8 cellular contexts compared by ENCODE assay signal in the genomic region with DNA sequence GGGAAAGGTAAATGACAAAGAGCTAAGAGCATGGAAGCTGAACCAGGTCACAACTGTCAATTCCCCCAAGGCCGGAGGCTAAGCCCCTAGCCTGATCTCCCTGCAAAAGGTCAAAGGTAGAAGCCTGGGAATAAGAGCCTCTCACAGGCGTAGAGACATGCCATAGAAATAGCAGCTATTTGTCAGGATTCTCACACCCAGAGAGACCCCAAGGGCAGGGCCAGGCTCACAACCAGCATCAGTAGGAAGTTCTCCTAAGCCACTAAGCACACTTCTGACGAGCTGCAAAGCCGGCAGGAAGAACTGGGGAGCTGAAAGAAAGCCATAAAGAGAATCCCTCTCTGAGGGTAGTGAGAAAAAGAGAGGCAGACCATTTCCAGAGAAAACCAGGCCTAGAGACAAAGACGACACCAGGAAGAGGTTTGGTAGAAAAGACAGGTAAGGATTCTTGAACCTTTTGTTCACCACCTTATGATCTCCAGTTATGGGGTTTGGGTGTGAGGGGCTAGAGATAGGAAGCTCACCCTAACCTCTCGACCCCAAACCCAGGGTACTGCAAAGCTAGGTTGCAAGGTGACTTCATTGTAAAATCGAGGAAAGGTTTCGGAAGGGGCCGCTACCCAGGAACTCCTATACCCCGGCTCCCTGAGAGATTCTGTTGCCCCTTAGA. TPM values are rescaled to one million over a fixed set of nuclear protein-coding genes. Genes with fewer than 3 reads are reported as not detected.
DNase-seq lines count a peak whose midpoint lies in the region; ATAC-seq, FAIRE-seq and TF ChIP-seq lines count a peak whose summit lies in the region.

No MANE protein-coding gene starts in this region.

- H3K4me1 Mint-ChIP-seq in stimulated activated naive CD8-positive, alpha-beta T cell treated with anti-CD3 and anti-CD28 coated beads, Interleukin-15, Interleukin-2, amounts not matched to agents 100 ng/mL and 50 ng/mL, for 24 hours (ENCODE audit: low read depth), result peaks cover 52% of the 10 kb centered on the region

- H3K9ac ChIP-seq in HepG2 (ENCODE audit: insufficient read depth, low read depth, low read length), result peak overlapping the region; percentile 59

- no peak overlapping the region for H2AFZ ChIP-seq in HepG2 (ENCODE audit: low read length)

- peak overlapping the region; percentile 82 for H3K4me2 ChIP-seq in HepG2 (ENCODE audit: low read depth, low read length)

- H3K27me3 ChIP-seq in ascending aorta (no peaks in the 10 kb centered on the region), HepG2 (ENCODE audit: control insufficient read depth in 1 of 2, insufficient read depth in 2 of 2, low read length in 2 of 2) (no peaks in the 10 kb centered on the region; a peak in 1 of 5 replicates), tibial artery (no peaks in the 10 kb centered on the region)

- H3K9me3 ChIP-seq in ascending aorta (no peaks in the 10 kb centered on the region), HepG2 (ENCODE audit: low read length) (no peaks in the 10 kb centered on the region), tibial artery (no peaks in the 10 kb centered on the region)

- H3K4me3 Mint-ChIP-seq in stimulated activated naive CD8-positive, alpha-beta T cell treated with anti-CD3 and anti-CD28 coated beads, Interleukin-15, Interleukin-2, amounts not matched to agents 100 ng/mL and 50 ng/mL, for 24 hours, result peak overlapping the region; percentile 92

- intact Hi-C loops in ascending aorta (cut with DNase I) (loop anchor here (2.0 kb wide), 2 partner anchors 29 to 71 kb away; a partner anchor contains a TSS), HepG2 (cut with micrococcal nuclease; ENCODE audit: unreplicated experiment) (loop anchor here (2.0 kb wide), 1 partner anchor 61 kb away; no protein-coding TSS in a partner anchor), tibial artery (cut with DNase I; ENCODE audit: low total_unique reads) (loop anchor here (2.0 kb wide), 1 partner anchor 61 kb away; no protein-coding TSS in a partner anchor)

- CTCF ChIA-PET in HepG2 (lab: Yijun Ruan, JAX; ENCODE audit: low intra/inter-chr PET ratio, low total read pairs), result interaction anchor here (1.0 to 2.7 kb wide), 4 partner anchors 61 to 449 kb away, joined by 3 to 49 read pairs (median 14); a partner anchor contains a TSS

- no peaks in the 10 kb centered on the region for H4K20me1 ChIP-seq in HepG2 (ENCODE audit: insufficient read depth, low read length)

- no peak for DNase-seq in stimulated activated naive CD8-positive, alpha-beta T cell treated with anti-CD3 and anti-CD28 coated beads, Interleukin-15, Interleukin-2, amounts not matched to agents 100 U/mL and 50 U/mL, for 24 hours
- DNase-seq in ascending aorta (ENCODE audit: low spot score in 2 of 2) (no peak), HepG2 (ENCODE audit: low spot score) (no peak), tibial artery (no peak), NCI-H187 (lab: John Stamatoyannopoulos, UW) (no peak), NCI-H1930 (lab: John Stamatoyannopoulos, UW) (no peak), NCI-H2227 (lab: John Stamatoyannopoulos, UW; ENCODE audit: unreplicated experiment) (no peak)

- in situ Hi-C loops in HepG2 (cut with HindIII; ENCODE audit: extremely low pct_ligation_motif_present, low pct_unique_long_range_greater_than_20kb), result loop anchor here (5.0 kb wide), 1 partner anchor 61 kb away; a partner anchor contains a TSS

- H3K4me3 ChIP-seq in ascending aorta (peak overlapping the region; percentile 68 to 91), HepG2 (replicated peaks in 1 of 3; ENCODE audit: insufficient read depth in 1 of 3, low read depth in 2 of 3, low read length in 3 of 3) (peak overlapping the region; percentile 76 to 94 (median 89)), tibial artery (peak overlapping the region; percentile 92 to 95)

- no peak for TF ChIP-seq RAD21 in HepG2 (CRISPR knock-in tag; IDR thresholded peaks at IDR 0.05)

- no peak for TF ChIP-seq EP300 in HepG2 (IDR thresholded peaks at IDR 0.05; ENCODE audit: low read depth in 2 of 2, low read length in 2 of 2)
- TF ChIP-seq EP300 in HepG2 (CRISPR knock-in tag; IDR thresholded peaks at IDR 0.05; ENCODE audit: borderline replicate concordance), result no peak

- POLR2A ChIA-PET in HepG2 (lab: Yijun Ruan, JAX), result interaction anchor here (0.8 to 3.6 kb wide), 13 partner anchors 9 to 172 kb away, joined by 3 to 48 read pairs (median 5); a partner anchor contains a TSS

- H3K9me3 Mint-ChIP-seq in stimulated activated naive CD8-positive, alpha-beta T cell treated with anti-CD3 and anti-CD28 coated beads, Interleukin-15, Interleukin-2, amounts not matched to agents 100 ng/mL and 50 ng/mL, for 24 hours, result no peaks in the 10 kb centered on the region

- no peak for TF ChIP-seq CTCF in ascending aorta (IDR thresholded peaks at IDR 0.05)
- TF ChIP-seq CTCF in HepG2 (CRISPR knock-in tag; IDR thresholded peaks at IDR 0.05), result no peak
- TF ChIP-seq CTCF in tibial artery (IDR thresholded peaks at IDR 0.05), result no peak

- H3K27ac ChIP-seq in ascending aorta (peak overlapping the region; percentile 85 to 97), HepG2 (ENCODE audit: extremely low read length, insufficient read depth, low read length) (peak overlapping the region; percentile 69), tibial artery (peak overlapping the region; percentile 94 to 99)

- ATAC-seq in stimulated activated naive CD8-positive, alpha-beta T cell treated with anti-CD3 and anti-CD28 coated beads, Interleukin-15, Interleukin-2, amounts not matched to agents 100 U/mL and 50 U/mL, for 24 hours, result no peak
- peak; percentile 15 for ATAC-seq in HepG2

- TF ChIP-seq POLR2A in HepG2 (IDR thresholded peaks at IDR 0.05; ENCODE audit: insufficient read depth in 1 of 2, low read depth in 2 of 2, low read length in 2 of 2), result no peak

- peaks cover 42% of the 10 kb centered on the region for H3K36me3 Mint-ChIP-seq in stimulated activated naive CD8-positive, alpha-beta T cell treated with anti-CD3 and anti-CD28 coated beads, Interleukin-15, Interleukin-2, amounts not matched to agents 100 ng/mL and 50 ng/mL, for 24 hours (ENCODE audit: low read depth)

- peak overlapping the region; percentile 87 for H3K27ac Mint-ChIP-seq in stimulated activated naive CD8-positive, alpha-beta T cell treated with anti-CD3 and anti-CD28 coated beads, Interleukin-15, Interleukin-2, amounts not matched to agents 100 ng/mL and 50 ng/mL, for 24 hours

- peak; percentile 28 for FAIRE-seq in HepG2 (lab: Jason Lieb, UNC)

- H3K4me1 ChIP-seq in ascending aorta, result peaks cover 3 to 6% of the 10 kb centered on the region in 2 donors
- peaks cover 31% of the 10 kb centered on the region for H3K4me1 ChIP-seq in HepG2 (ENCODE audit: insufficient read depth, low read length)
- peaks cover 0 to 28% (median 23%) of the 10 kb centered on the region in 4 donors for H3K4me1 ChIP-seq in tibial artery

- H3K36me3 ChIP-seq in ascending aorta, result peaks cover 26 to 34% of the 10 kb centered on the region in 2 donors
- peaks cover 6 to 25% of the 10 kb centered on the region in 2 experiments for H3K36me3 ChIP-seq in HepG2 (replicated peaks in 1 of 2; ENCODE audit: control insufficient read depth in 1 of 2, insufficient read depth in 2 of 2, low read length in 2 of 2)
- peaks cover 27 to 40% (median 35%) of the 10 kb centered on the region in 3 donors for H3K36me3 ChIP-seq in tibial artery

- H3K79me2 ChIP-seq in HepG2 (ENCODE audit: insufficient read depth, low read length), result peaks cover 19% of the 10 kb centered on the region

- 12% methylated on average over 5 of the region's 10 CpGs for WGBS in HepG2 (ENCODE audit: low lambda C conversion rate)

- no peaks in the 10 kb centered on the region for H3K27me3 Mint-ChIP-seq in stimulated activated naive CD8-positive, alpha-beta T cell treated with anti-CD3 and anti-CD28 coated beads, Interleukin-15, Interleukin-2, amounts not matched to agents 100 ng/mL and 50 ng/mL, for 24 hours

- BruUV-seq in HepG2 (replicated peaks; lab: Mats Ljungman, UMichigan), result TSS peak; percentile 47

RNA-seq across cellular contexts. Expression of a gene that starts 1.0 kb away (rescaled TPM):
- total RNA-seq in ascending aorta (53.9 TPM), HepG2 (2016; rRNA removed; fragmentation: Illumina TruSeq; extraction: Trizol) (13.1 and 21.3 TPM in 2 replicates)
- total RNA-seq in HepG2 (2016; cell fraction: cytosol; rRNA removed; fragmentation: Illumina TruSeq; extraction: Trizol; ENCODE audit: low read depth), result 7.8 and 8.7 TPM in 2 replicates
- total RNA-seq in HepG2 (2016; cell fraction: insoluble cytoplasmic fraction; rRNA removed; fragmentation: Illumina TruSeq; extraction: Trizol), result 13.2 and 20.4 TPM in 2 replicates
- 6.4 and 7.1 TPM in 2 replicates for total RNA-seq in HepG2 (2016; cell fraction: membrane; rRNA removed; fragmentation: Illumina TruSeq; extraction: Trizol)
- 34.5 and 38.1 TPM in 2 replicates for total RNA-seq in HepG2 (2016; cell fraction: nucleus; rRNA removed; fragmentation: Illumina TruSeq; extraction: Trizol)
- 21.0 and 24.1 TPM in 2 replicates for polyA plus RNA-seq in HepG2 (2011; rRNA removed)
- polyA plus RNA-seq in HepG2 (2011; cell fraction: cytosol; rRNA removed), result 6.4 and 7.0 TPM in 2 replicates
- 89.5 and 95.6 TPM in 2 replicates for polyA plus RNA-seq in HepG2 (2011; cell fraction: nucleus; rRNA removed)
- 18.5 and 25.0 TPM in 2 replicates for polyA plus RNA-seq in HepG2 (2012)
- 1.0 and 1.5 TPM in 2 replicates for polyA plus RNA-seq in HepG2 (2016; cell fraction: cytosol; fragmentation: Illumina TruSeq; extraction: Trizol; ENCODE audit: low read depth)
- polyA plus RNA-seq in HepG2 (2016; cell fraction: insoluble cytoplasmic fraction; fragmentation: Illumina TruSeq; extraction: Trizol; ENCODE audit: low read depth), result 11.3 and 14.8 TPM in 2 replicates
- 3.5 and 3.7 TPM in 2 replicates for polyA plus RNA-seq in HepG2 (2016; cell fraction: membrane; fragmentation: Illumina TruSeq; extraction: Trizol; ENCODE audit: low read depth)
- polyA plus RNA-seq in HepG2 (2016; cell fraction: nucleus; fragmentation: Illumina TruSeq; extraction: Trizol; ENCODE audit: insufficient read depth, low read depth), result 65.5 and 70.0 TPM in 2 replicates
- 32.0 and 82.6 TPM in 2 replicates for polyA minus RNA-seq in HepG2 (2011; rRNA and poly(A)+ RNA removed; ENCODE audit: low replicate concordance)
- polyA minus RNA-seq in HepG2 (2011; cell fraction: cytosol; rRNA and poly(A)+ RNA removed), result 17.5 and 19.3 TPM in 2 replicates
- 62.1 and 93.5 TPM in 2 replicates for polyA minus RNA-seq in HepG2 (2011; cell fraction: nucleus; rRNA and poly(A)+ RNA removed)

RNA-seq across cellular contexts. Expression of a gene that starts 30.1 kb away (rescaled TPM):
- total RNA-seq in ascending aorta (1,476 TPM), HepG2 (2016; rRNA removed; fragmentation: Illumina TruSeq; extraction: Trizol) (1,192 and 1,778 TPM in 2 replicates)
- 428 and 482 TPM in 2 replicates for total RNA-seq in HepG2 (2016; cell fraction: cytosol; rRNA removed; fragmentation: Illumina TruSeq; extraction: Trizol; ENCODE audit: low read depth)
- total RNA-seq in HepG2 (2016; cell fraction: insoluble cytoplasmic fraction; rRNA removed; fragmentation: Illumina TruSeq; extraction: Trizol), result 1,256 and 1,894 TPM in 2 replicates
- 384 and 408 TPM in 2 replicates for total RNA-seq in HepG2 (2016; cell fraction: membrane; rRNA removed; fragmentation: Illumina TruSeq; extraction: Trizol)
- total RNA-seq in HepG2 (2016; cell fraction: nucleus; rRNA removed; fragmentation: Illumina TruSeq; extraction: Trizol), result 421 and 427 TPM in 2 replicates
- 983 and 1,127 TPM in 2 replicates for polyA plus RNA-seq in HepG2 (2011; rRNA removed)
- polyA plus RNA-seq in HepG2 (2011; cell fraction: cytosol; rRNA removed), result 1,443 and 1,577 TPM in 2 replicates
- 447 and 559 TPM in 2 replicates for polyA plus RNA-seq in HepG2 (2011; cell fraction: nucleus; rRNA removed)
- 597 and 749 TPM in 2 replicates for polyA plus RNA-seq in HepG2 (2012)
- polyA plus RNA-seq in HepG2 (2016; cell fraction: cytosol; fragmentation: Illumina TruSeq; extraction: Trizol; ENCODE audit: low read depth), result 405 and 433 TPM in 2 replicates
- 1,500 and 1,664 TPM in 2 replicates for polyA plus RNA-seq in HepG2 (2016; cell fraction: insoluble cytoplasmic fraction; fragmentation: Illumina TruSeq; extraction: Trizol; ENCODE audit: low read depth)
- polyA plus RNA-seq in HepG2 (2016; cell fraction: membrane; fragmentation: Illumina TruSeq; extraction: Trizol; ENCODE audit: low read depth), result 283 and 315 TPM in 2 replicates
- polyA plus RNA-seq in HepG2 (2016; cell fraction: nucleus; fragmentation: Illumina TruSeq; extraction: Trizol; ENCODE audit: insufficient read depth, low read depth), result 579 and 630 TPM in 2 replicates
- polyA minus RNA-seq in HepG2 (2011; rRNA and poly(A)+ RNA removed; ENCODE audit: low replicate concordance), result 230 and 730 TPM in 2 replicates
- 135 and 172 TPM in 2 replicates for polyA minus RNA-seq in HepG2 (2011; cell fraction: cytosol; rRNA and poly(A)+ RNA removed)
- 220 and 358 TPM in 2 replicates for polyA minus RNA-seq in HepG2 (2011; cell fraction: nucleus; rRNA and poly(A)+ RNA removed)

RNA-seq across cellular contexts. Expression of a gene that starts 33.5 kb away (rescaled TPM):
- 50.3 TPM for total RNA-seq in ascending aorta
- 27.1 and 32.9 TPM in 2 replicates for total RNA-seq in HepG2 (2016; rRNA removed; fragmentation: Illumina TruSeq; extraction: Trizol)
- 13.2 and 13.9 TPM in 2 replicates for total RNA-seq in HepG2 (2016; cell fraction: cytosol; rRNA removed; fragmentation: Illumina TruSeq; extraction: Trizol; ENCODE audit: low read depth)
- total RNA-seq in HepG2 (2016; cell fraction: insoluble cytoplasmic fraction; rRNA removed; fragmentation: Illumina TruSeq; extraction: Trizol), result 26.4 and 30.9 TPM in 2 replicates
- 32.7 and 39.6 TPM in 2 replicates for total RNA-seq in HepG2 (2016; cell fraction: membrane; rRNA removed; fragmentation: Illumina TruSeq; extraction: Trizol)
- total RNA-seq in HepG2 (2016; cell fraction: nucleus; rRNA removed; fragmentation: Illumina TruSeq; extraction: Trizol), result 18.2 and 18.7 TPM in 2 replicates
- 39.4 and 46.7 TPM in 2 replicates for polyA plus RNA-seq in HepG2 (2011; rRNA removed)
- 37.2 and 48.5 TPM in 2 replicates for polyA plus RNA-seq in HepG2 (2011; cell fraction: cytosol; rRNA removed)
- 33.0 and 35.2 TPM in 2 replicates for polyA plus RNA-seq in HepG2 (2011; cell fraction: nucleus; rRNA removed)
- polyA plus RNA-seq in HepG2 (2012), result 16.6 and 19.8 TPM in 2 replicates
- polyA plus RNA-seq in HepG2 (2016; cell fraction: cytosol; fragmentation: Illumina TruSeq; extraction: Trizol; ENCODE audit: low read depth), result 9.3 and 14.8 TPM in 2 replicates
- 23.1 and 24.0 TPM in 2 replicates for polyA plus RNA-seq in HepG2 (2016; cell fraction: insoluble cytoplasmic fraction; fragmentation: Illumina TruSeq; extraction: Trizol; ENCODE audit: low read depth)
- polyA plus RNA-seq in HepG2 (2016; cell fraction: membrane; fragmentation: Illumina TruSeq; extraction: Trizol; ENCODE audit: low read depth), result 22.3 and 25.8 TPM in 2 replicates
- polyA plus RNA-seq in HepG2 (2016; cell fraction: nucleus; fragmentation: Illumina TruSeq; extraction: Trizol; ENCODE audit: insufficient read depth, low read depth), result 17.4 and 20.5 TPM in 2 replicates
- 241 and 278 TPM in 2 replicates for polyA minus RNA-seq in HepG2 (2011; rRNA and poly(A)+ RNA removed; ENCODE audit: low replicate concordance)
- polyA minus RNA-seq in HepG2 (2011; cell fraction: cytosol; rRNA and poly(A)+ RNA removed), result 36.8 and 40.2 TPM in 2 replicates
- polyA minus RNA-seq in HepG2 (2011; cell fraction: nucleus; rRNA and poly(A)+ RNA removed), result 33.3 and 39.0 TPM in 2 replicates

RNA-seq across cellular contexts. Expression of a gene that starts 35.9 kb away (rescaled TPM):
- 53.6 TPM for total RNA-seq in ascending aorta
- total RNA-seq in HepG2 (2016; rRNA removed; fragmentation: Illumina TruSeq; extraction: Trizol), result 75.7 and 76.5 TPM in 2 replicates
- total RNA-seq in HepG2 (2016; cell fraction: cytosol; rRNA removed; fragmentation: Illumina TruSeq; extraction: Trizol; ENCODE audit: low read depth), result 325 and 392 TPM in 2 replicates
- total RNA-seq in HepG2 (2016; cell fraction: insoluble cytoplasmic fraction; rRNA removed; fragmentation: Illumina TruSeq; extraction: Trizol), result 64.5 and 75.8 TPM in 2 replicates
- total RNA-seq in HepG2 (2016; cell fraction: membrane; rRNA removed; fragmentation: Illumina TruSeq; extraction: Trizol), result 194 and 230 TPM in 2 replicates
- total RNA-seq in HepG2 (2016; cell fraction: nucleus; rRNA removed; fragmentation: Illumina TruSeq; extraction: Trizol), result 25.1 and 31.8 TPM in 2 replicates
- 81.4 and 88.7 TPM in 2 replicates for polyA plus RNA-seq in HepG2 (2011; rRNA removed)
- 101 and 116 TPM in 2 replicates for polyA plus RNA-seq in HepG2 (2011; cell fraction: cytosol; rRNA removed)
- polyA plus RNA-seq in HepG2 (2011; cell fraction: nucleus; rRNA removed), result 53.0 and 71.7 TPM in 2 replicates
- 71.1 and 77.9 TPM in 2 replicates for polyA plus RNA-seq in HepG2 (2012)
- 374 and 492 TPM in 2 replicates for polyA plus RNA-seq in HepG2 (2016; cell fraction: cytosol; fragmentation: Illumina TruSeq; extraction: Trizol; ENCODE audit: low read depth)
- polyA plus RNA-seq in HepG2 (2016; cell fraction: insoluble cytoplasmic fraction; fragmentation: Illumina TruSeq; extraction: Trizol; ENCODE audit: low read depth), result 78.1 and 85.3 TPM in 2 replicates
- polyA plus RNA-seq in HepG2 (2016; cell fraction: membrane; fragmentation: Illumina TruSeq; extraction: Trizol; ENCODE audit: low read depth), result 220 and 254 TPM in 2 replicates
- polyA plus RNA-seq in HepG2 (2016; cell fraction: nucleus; fragmentation: Illumina TruSeq; extraction: Trizol; ENCODE audit: insufficient read depth, low read depth), result 77.1 and 86.6 TPM in 2 replicates
- polyA minus RNA-seq in HepG2 (2011; rRNA and poly(A)+ RNA removed; ENCODE audit: low replicate concordance), result 23.8 and 38.6 TPM in 2 replicates
- polyA minus RNA-seq in HepG2 (2011; cell fraction: cytosol; rRNA and poly(A)+ RNA removed), result 16.8 and 20.3 TPM in 2 replicates
- polyA minus RNA-seq in HepG2 (2011; cell fraction: nucleus; rRNA and poly(A)+ RNA removed), result 14.3 and 20.6 TPM in 2 replicates

RNA-seq across cellular contexts. Expression of a gene that starts 35.9 kb away (rescaled TPM):
- total RNA-seq in ascending aorta (2.8 TPM), HepG2 (2016; rRNA removed; fragmentation: Illumina TruSeq; extraction: Trizol) (31.2 and 33.2 TPM in 2 replicates)
- total RNA-seq in HepG2 (2016; cell fraction: cytosol; rRNA removed; fragmentation: Illumina TruSeq; extraction: Trizol; ENCODE audit: low read depth), result 85.1 and 99.3 TPM in 2 replicates
- 29.7 and 31.9 TPM in 2 replicates for total RNA-seq in HepG2 (2016; cell fraction: insoluble cytoplasmic fraction; rRNA removed; fragmentation: Illumina TruSeq; extraction: Trizol)
- total RNA-seq in HepG2 (2016; cell fraction: membrane; rRNA removed; fragmentation: Illumina TruSeq; extraction: Trizol), result 92.8 and 102 TPM in 2 replicates
- total RNA-seq in HepG2 (2016; cell fraction: nucleus; rRNA removed; fragmentation: Illumina TruSeq; extraction: Trizol), result 8.5 and 12.0 TPM in 2 replicates
- 27.9 and 35.5 TPM in 2 replicates for polyA plus RNA-seq in HepG2 (2011; rRNA removed)
- 32.7 and 35.7 TPM in 2 replicates for polyA plus RNA-seq in HepG2 (2011; cell fraction: cytosol; rRNA removed)
- 6.2 and 9.4 TPM in 2 replicates for polyA plus RNA-seq in HepG2 (2011; cell fraction: nucleus; rRNA removed)
- 17.5 and 19.8 TPM in 2 replicates for polyA plus RNA-seq in HepG2 (2012)
- 123 and 144 TPM in 2 replicates for polyA plus RNA-seq in HepG2 (2016; cell fraction: cytosol; fragmentation: Illumina TruSeq; extraction: Trizol; ENCODE audit: low read depth)
- 34.0 and 41.8 TPM in 2 replicates for polyA plus RNA-seq in HepG2 (2016; cell fraction: insoluble cytoplasmic fraction; fragmentation: Illumina TruSeq; extraction: Trizol; ENCODE audit: low read depth)
- 103 and 111 TPM in 2 replicates for polyA plus RNA-seq in HepG2 (2016; cell fraction: membrane; fragmentation: Illumina TruSeq; extraction: Trizol; ENCODE audit: low read depth)
- 23.6 and 24.1 TPM in 2 replicates for polyA plus RNA-seq in HepG2 (2016; cell fraction: nucleus; fragmentation: Illumina TruSeq; extraction: Trizol; ENCODE audit: insufficient read depth, low read depth)
- polyA minus RNA-seq in HepG2 (2011; rRNA and poly(A)+ RNA removed; ENCODE audit: low replicate concordance), result 19.6 and 64.2 TPM in 2 replicates
- polyA minus RNA-seq in HepG2 (2011; cell fraction: cytosol; rRNA and poly(A)+ RNA removed), result 9.3 TPM in 2 replicates
- polyA minus RNA-seq in HepG2 (2011; cell fraction: nucleus; rRNA and poly(A)+ RNA removed), result 2.7 and 3.7 TPM in 2 replicates
